8 cellular contexts compared by ENCODE assay signal in genomic region chr13:50531917-50532899, GRCh38.
DNase-seq lines count a peak whose midpoint lies in the region; TF ChIP-seq lines count a peak whose summit lies in the region.

No MANE protein-coding gene starts in this region.

- in situ Hi-C loops in ACHN (cut with HindIII; ENCODE audit: low pct_ligation_motif_present, low pct_unique_long_range_greater_than_20kb, low sequenced_read_pairs): no loop called here

- 0 out of 2 replicates have a peak, but pooled peaks have one; percentile 17 for TF ChIP-seq CTCF in GM12874 (IDR thresholded peaks at IDR 0.05; ENCODE audit: insufficient read depth, low read depth, low read length)

- peak; percentile 50 for DNase-seq in ACHN
- peak; percentile 34 for DNase-seq in SW480 (ENCODE audit: low spot score)
- DNase-seq in kidney tubule cell (ENCODE audit: low spot score): peak; percentile 48
- no peak for DNase-seq in islet precursor cell
- no peak for DNase-seq in NCI-H1048 (lab: John Stamatoyannopoulos, UW)
- DNase-seq in SIG-M5 treated with dmso at 0.1 percent for 504 hours (lab: John Stamatoyannopoulos, UW; ENCODE audit: unreplicated experiment): no peak
- DNase-seq in NCI-H2196 (lab: John Stamatoyannopoulos, UW; ENCODE audit: unreplicated experiment): no peak

Comparison
In these comparisons a context has a peak if more than half of its experiments do, and no peak if none do; other contexts are left out.
1. DNase-seq: peak in ACHN (single experiment), SW480 (single experiment) and kidney tubule cell (single experiment); none in islet precursor cell (single experiment), NCI-H1048 (single experiment), SIG-M5 treated with dmso at 0.1 percent for 504 hours (single experiment) and NCI-H2196 (single experiment).